ENCODE assay signal across 18 cellular contexts in the genomic region with DNA sequence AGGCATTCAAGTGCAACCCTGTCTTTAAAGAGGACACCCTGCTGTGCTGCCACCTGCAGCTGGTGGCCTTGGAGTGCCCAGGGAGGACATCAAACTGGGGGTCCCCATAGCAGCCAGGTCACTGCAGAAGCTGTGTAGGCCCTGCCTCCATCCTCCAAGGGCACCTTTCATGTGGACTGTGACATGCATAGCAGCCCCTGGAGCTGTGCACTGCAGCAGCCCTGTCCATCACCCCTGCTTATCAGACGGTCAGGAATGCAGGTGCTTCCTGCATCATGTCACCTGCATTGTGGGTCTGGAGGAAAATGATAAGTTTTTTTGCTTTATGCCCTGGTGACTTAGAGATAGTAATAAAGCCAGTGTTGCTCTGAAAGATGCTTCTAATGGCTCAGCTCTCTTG.
DNase-seq lines count a peak whose midpoint lies in the region; ATAC-seq and TF ChIP-seq lines count a peak whose summit lies in the region.
"Had no signal": no experiment of that assay in that cellular context is flagged by ENCODE, and none has a peak within 500 bp of the region (broad histone marks: within the 10 kb centered on the region; RNA-seq: fewer than 3 reads in every experiment).

No MANE protein-coding gene starts in this region.

- H3K9me2 ChIP-seq in SK-N-SH = no peaks in the 10 kb centered on the region

- H3K36me3 ChIP-seq in SK-N-SH (replicated peaks in 1 of 2; ENCODE audit: control insufficient read depth in 1 of 2, insufficient read depth in 2 of 2, low read length in 1 of 2) = no peaks in the 10 kb centered on the region
- no peaks in the 10 kb centered on the region for H3K36me3 ChIP-seq in osteoblast (ENCODE audit: insufficient read depth, low read length)
- no peaks in the 10 kb centered on the region for H3K36me3 ChIP-seq in MG63
- H3K36me3 ChIP-seq: ovary, transverse colon, WERI-Rb-1 had no signal

- no peak for TF ChIP-seq RAD21 in SK-N-SH (IDR thresholded peaks at IDR 0.05; ENCODE audit: low read length)

- no peaks in the 10 kb centered on the region for H4K20me1 ChIP-seq in SK-N-SH (ENCODE audit: insufficient read depth)
- peaks cover 1% of the 10 kb centered on the region for H4K20me1 ChIP-seq in osteoblast (ENCODE audit: insufficient read depth, low read length)

- POLR2A ChIA-PET in SK-N-SH (lab: Yijun Ruan, JAX) = interaction anchor here (1.1 kb wide), 1 partner anchor 49 kb away, joined by 3 read pairs; no protein-coding TSS in a partner anchor

- no peak for ATAC-seq in SK-N-SH treated with all-trans-retinoic acid at 6 μM for 48 hours
- no peak for ATAC-seq in GM21528 (IDR thresholded peaks at IDR 0.05; ENCODE audit: low FRiP score, unreplicated experiment)
- ATAC-seq: stimulated activated memory B cell treated with anti-CD40 and anti-IgM and Interleukin-4, amounts not matched to agents 10 μg/mL and 1 μg/mL and 100 μg/mL, for 72 hours had no signal

- H3K27me3 ChIP-seq in SK-N-SH (ENCODE audit: insufficient read depth) (no peaks in the 10 kb centered on the region; the same call in 1 of the 2 replicates), osteoblast (ENCODE audit: insufficient read depth, low read length) (peaks cover 36% of the 10 kb centered on the region), MG63 (no peaks in the 10 kb centered on the region)
- H3K27me3 ChIP-seq: ovary, transverse colon had no signal

- H3K9me3 ChIP-seq in SK-N-SH = no peaks in the 10 kb centered on the region
- no peaks in the 10 kb centered on the region for H3K9me3 ChIP-seq in osteoblast (ENCODE audit: low read depth, low read length)
- no peaks in the 10 kb centered on the region for H3K9me3 ChIP-seq in MG63
- H3K9me3 ChIP-seq: ovary, transverse colon had no signal

- no peaks in the 10 kb centered on the region for H3K79me2 ChIP-seq in SK-N-SH (ENCODE audit: insufficient read depth)
- no peaks in the 10 kb centered on the region for H3K79me2 ChIP-seq in osteoblast (ENCODE audit: insufficient read depth, low read length)

- no peak overlapping the region for H3K27ac ChIP-seq in SK-N-SH (ENCODE audit: low read depth in 2 of 2, low read length in 1 of 2)
- no peak overlapping the region for H3K27ac ChIP-seq in osteoblast (ENCODE audit: low read depth, low read length)
- H3K27ac ChIP-seq: ovary, transverse colon, WERI-Rb-1 had no signal

- CTCF ChIA-PET in SK-N-SH (lab: Yijun Ruan, JAX) = interaction anchor here (0.7 to 2.9 kb wide), 15 partner anchors 11 to 970 kb away, joined by 3 to 26 read pairs (median 3); no protein-coding TSS in a partner anchor

- no peak overlapping the region for H3K4me3 ChIP-seq in SK-N-SH (ENCODE audit: low read depth in 2 of 2, low read length in 1 of 2)
- no peak overlapping the region for H3K4me3 ChIP-seq in osteoblast (ENCODE audit: insufficient read depth, low read length)
- no peak overlapping the region for H3K4me3 ChIP-seq in MG63
- H3K4me3 ChIP-seq: ovary, transverse colon had no signal

- H3K4me1 ChIP-seq in SK-N-SH (ENCODE audit: control insufficient read depth in 1 of 2, insufficient read depth in 2 of 2, low read depth in 1 of 2, low read length in 1 of 2) (peaks cover 0 to 5% of the 10 kb centered on the region in 2 experiments; a peak in 1 of 4 replicates), osteoblast (ENCODE audit: insufficient read depth, low read length) (peaks cover 3% of the 10 kb centered on the region)
- H3K4me1 ChIP-seq: transverse colon had no signal

- no peaks in the 10 kb centered on the region for H3F3A ChIP-seq in SK-N-SH (replicated peaks; ENCODE audit: insufficient read depth)

- H2AFZ ChIP-seq in SK-N-SH (ENCODE audit: low read depth) (no peak overlapping the region), osteoblast (ENCODE audit: low read length) (no peak overlapping the region)

- H3K9ac ChIP-seq in SK-N-SH = no peak overlapping the region

- 29% methylated on average over 1 of the region's 1 CpG for WGBS in SK-N-SH (ENCODE audit: low lambda C conversion rate)

- peak; percentile 14 for DNase-seq in SK-N-SH
- peak; percentile 27 for DNase-seq in GF-D8 (lab: John Stamatoyannopoulos, UW)
- peak; percentile 71 for DNase-seq in dermis blood vessel endothelial cell
- peak; percentile 58 for DNase-seq in osteoblast (ENCODE audit: insufficient read length, low spot score, missing footprints)
- no peak for DNase-seq in HPDE6-E6E7 (ENCODE audit: extremely low spot score)
- no peak for DNase-seq in MG63
- DNase-seq: CD4-positive, CD25-positive, alpha-beta regulatory T cell; DND-41; hippocampal formation; IMR-90; NCI-H1048; NCI-H774; transverse colon had no signal

- H3K4me2 ChIP-seq in SK-N-SH (no peak overlapping the region), osteoblast (ENCODE audit: insufficient read depth, low read length) (no peak overlapping the region)

- TF ChIP-seq CTCF in SK-N-SH (IDR thresholded peaks at IDR 0.05) (no peak), osteoblast (IDR thresholded peaks at IDR 0.05; ENCODE audit: extremely low read depth, low read depth, low read length) (no peak)

- no peak for TF ChIP-seq EP300 in SK-N-SH (IDR thresholded peaks at IDR 0.05; ENCODE audit: borderline replicate concordance in 1 of 2, low read depth in 1 of 2, low read length in 1 of 2)

TF ChIP-seq in SK-N-SH, 30 proteins besides CTCF, POLR2A, EP300 and RAD21 (continues in another document):
- TF ChIP-seq POLR2AphosphoS5 (IDR thresholded peaks at IDR 0.05; ENCODE audit: low read depth, low read length) = no peak
- TF ChIP-seq EZH2phosphoT487 (IDR thresholded peaks at IDR 0.05; ENCODE audit: borderline replicate concordance, low read depth) = no peak
- TF ChIP-seq, protein P1, sequence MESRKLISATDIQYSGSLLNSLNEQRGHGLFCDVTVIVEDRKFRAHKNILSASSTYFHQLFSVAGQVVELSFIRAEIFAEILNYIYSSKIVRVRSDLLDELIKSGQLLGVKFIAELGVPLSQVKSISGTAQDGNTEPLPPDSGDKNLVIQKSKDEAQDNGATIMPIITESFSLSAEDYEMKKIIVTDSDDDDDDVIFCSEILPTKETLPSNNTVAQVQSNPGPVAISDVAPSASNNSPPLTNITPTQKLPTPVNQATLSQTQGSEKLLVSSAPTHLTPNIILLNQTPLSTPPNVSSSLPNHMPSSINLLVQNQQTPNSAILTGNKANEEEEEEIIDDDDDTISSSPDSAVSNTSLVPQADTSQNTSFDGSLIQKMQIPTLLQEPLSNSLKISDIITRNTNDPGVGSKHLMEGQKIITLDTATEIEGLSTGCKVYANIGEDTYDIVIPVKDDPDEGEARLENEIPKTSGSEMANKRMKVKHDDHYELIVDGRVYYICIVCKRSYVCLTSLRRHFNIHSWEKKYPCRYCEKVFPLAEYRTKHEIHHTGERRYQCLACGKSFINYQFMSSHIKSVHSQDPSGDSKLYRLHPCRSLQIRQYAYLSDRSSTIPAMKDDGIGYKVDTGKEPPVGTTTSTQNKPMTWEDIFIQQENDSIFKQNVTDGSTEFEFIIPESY (IDR thresholded peaks at IDR 0.05; ENCODE audit: borderline replicate concordance, low read depth) = no peak
- no peak for TF ChIP-seq RXRA (IDR thresholded peaks at IDR 0.05; ENCODE audit: borderline replicate concordance, low read depth)
- no peak for TF ChIP-seq SMC3 (IDR thresholded peaks at IDR 0.05; ENCODE audit: low read depth, low read length)
- no peak for TF ChIP-seq NRF1 (IDR thresholded peaks at IDR 0.05; ENCODE audit: low read depth, low read length)
- no peak for TF ChIP-seq GATA2 (CRISPR knock-in tag; IDR thresholded peaks at IDR 0.05)
- TF ChIP-seq FOSL2 (IDR thresholded peaks at IDR 0.05; ENCODE audit: borderline replicate concordance, low read depth) = no peak
- TF ChIP-seq MAX (IDR thresholded peaks at IDR 0.05; ENCODE audit: low read depth) = no peak

TF ChIP-seq in SK-N-SH treated with all-trans-retinoic acid at 6 μM for 48 hours, 23 proteins besides CTCF, POLR2A, EP300 and RAD21:
- TF ChIP-seq, protein P2, sequence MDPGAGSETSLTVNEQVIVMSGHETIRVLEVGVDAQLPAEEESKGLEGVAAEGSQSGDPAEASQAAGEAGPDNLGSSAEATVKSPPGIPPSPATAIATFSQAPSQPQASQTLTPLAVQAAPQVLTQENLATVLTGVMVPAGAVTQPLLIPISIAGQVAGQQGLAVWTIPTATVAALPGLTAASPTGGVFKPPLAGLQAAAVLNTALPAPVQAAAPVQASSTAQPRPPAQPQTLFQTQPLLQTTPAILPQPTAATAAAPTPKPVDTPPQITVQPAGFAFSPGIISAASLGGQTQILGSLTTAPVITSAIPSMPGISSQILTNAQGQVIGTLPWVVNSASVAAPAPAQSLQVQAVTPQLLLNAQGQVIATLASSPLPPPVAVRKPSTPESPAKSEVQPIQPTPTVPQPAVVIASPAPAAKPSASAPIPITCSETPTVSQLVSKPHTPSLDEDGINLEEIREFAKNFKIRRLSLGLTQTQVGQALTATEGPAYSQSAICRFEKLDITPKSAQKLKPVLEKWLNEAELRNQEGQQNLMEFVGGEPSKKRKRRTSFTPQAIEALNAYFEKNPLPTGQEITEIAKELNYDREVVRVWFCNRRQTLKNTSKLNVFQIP (CRISPR knock-in tag; IDR thresholded peaks at IDR 0.05; ENCODE audit: borderline replicate concordance, low read depth) = no peak
- TF ChIP-seq ESRRG (CRISPR knock-in tag; IDR thresholded peaks at IDR 0.05) = no peak
- no peak for TF ChIP-seq ISL1 (CRISPR knock-in tag; IDR thresholded peaks at IDR 0.05)
- TF ChIP-seq PATZ1 (CRISPR knock-in tag; IDR thresholded peaks at IDR 0.05; ENCODE audit: borderline replicate concordance) = no peak
- no peak for TF ChIP-seq ZFP3 (CRISPR knock-in tag; IDR thresholded peaks at IDR 0.05)
- TF ChIP-seq ARNTL (CRISPR knock-in tag; IDR thresholded peaks at IDR 0.05; ENCODE audit: borderline replicate concordance, low read depth) = no peak
- TF ChIP-seq CSDC2 (CRISPR knock-in tag; IDR thresholded peaks at IDR 0.05) = no peak

Comparison
In these comparisons a context has a peak if more than half of its experiments do, and no peak if none do; other contexts are left out.
1. DNase-seq: peak in SK-N-SH (single experiment), GF-D8 (single experiment), dermis blood vessel endothelial cell (single experiment) and osteoblast (single experiment); none in HPDE6-E6E7 (single experiment) and MG63 (single experiment).